29 cellular contexts compared by ENCODE assay signal in the genomic region with DNA sequence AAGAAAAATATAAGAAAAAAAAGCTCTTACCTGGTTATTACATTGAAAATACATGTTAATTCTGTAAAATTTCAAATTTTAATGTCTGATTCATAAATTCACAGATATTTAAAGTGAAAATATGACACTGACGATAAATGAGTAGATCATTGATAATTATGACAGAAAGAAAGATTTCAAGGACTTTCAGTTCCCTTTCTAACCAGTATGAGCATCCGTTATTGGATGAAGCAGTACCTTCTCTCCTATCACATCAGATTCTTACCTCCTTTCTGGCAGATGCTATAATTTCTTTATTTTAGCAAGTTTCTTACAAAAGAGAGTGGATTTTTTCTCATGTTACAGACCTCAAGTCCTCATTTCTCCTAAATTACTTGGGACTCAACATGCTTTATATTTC.
"Had no signal": no experiment of that assay in that cellular context is flagged by ENCODE, and none has a peak within 500 bp of the region (broad histone marks: within the 10 kb centered on the region; RNA-seq: fewer than 3 reads in every experiment).

No MANE protein-coding gene starts in this region.

- FAIRE-seq: islet of Langerhans, kidney, pancreas had no signal

- H3K27me3 ChIP-seq: left lung, pancreas, stomach, testis, thyroid gland, transverse colon, upper lobe of left lung, vagina had no signal

- H3K9me3 ChIP-seq: lower lobe of right lung, pancreas, prostate gland, stomach, testis, thyroid gland, transverse colon, upper lobe of left lung, vagina had no signal

- ATAC-seq: left colon; left lung; lower lobe of right lung; naive thymus-derived CD8-positive, alpha-beta T cell; pancreas; right cardiac atrium; sciatic nerve; stimulated activated naive B cell treated with anti-CD40 and anti-IgM and Interleukin-4, amounts not matched to agents 10 μg/mL and 1 μg/mL and 100 μg/mL, for 72 hours; stimulated activated naive CD8-positive, alpha-beta T cell treated with anti-CD3 and anti-CD28 coated beads, Interleukin-15, Interleukin-2, amounts not matched to agents 100 U/mL and 50 U/mL, for 24 hours had no signal

- H3K4me3 ChIP-seq: left lung, lower lobe of right lung, pancreas, prostate gland, skin epidermis, stomach, testis, thyroid gland, transverse colon, upper lobe of left lung, vagina had no signal

- DNase-seq: immature natural killer cell; kidney; left colon; left lung; lower lobe of right lung; mammary epithelial cell; mesenchymal stem cell; naive thymus-derived CD8-positive, alpha-beta T cell; nucleus accumbens; pancreas; posterior cingulate gyrus; retina; right cardiac atrium; stimulated activated CD4-positive, alpha-beta T cell treated with anti-CD3 and anti-CD28 coated beads, Interleukin-12 subunit alpha, Interleukin-12 subunit beta, amount 100 ng/mL, for 4 hours; stimulated activated CD4-positive, alpha-beta T cell treated with anti-CD3 and anti-CD28 coated beads, Interleukin-15, amount 100 ng/mL, for 24 hours; stimulated activated CD4-positive, alpha-beta T cell treated with anti-CD3 and anti-CD28 coated beads, Interleukin-2, amount 100 ng/mL, for 24 hours; stimulated activated CD4-positive, alpha-beta T cell treated with anti-CD3 and anti-CD28 coated beads, Interleukin-4, amount 100 ng/mL, for 1 hour; stimulated activated naive B cell treated with anti-CD40 and anti-IgM and Interleukin-4, amounts not matched to agents 10 μg/mL and 1 μg/mL and 100 μg/mL, for 72 hours; stimulated activated naive CD8-positive, alpha-beta T cell treated with anti-CD3 and anti-CD28 coated beads, Interleukin-15, Interleukin-2, amounts not matched to agents 100 U/mL and 50 U/mL, for 24 hours; stomach; testis; thyroid gland; transverse colon; upper lobe of left lung had no signal

- H3K4me1 ChIP-seq: left lung, lower lobe of right lung, pancreas, prostate gland, stomach, testis, thyroid gland, transverse colon, upper lobe of left lung, vagina had no signal

- H3K36me3 ChIP-seq: left lung, lower lobe of right lung, pancreas, prostate gland, stomach, thyroid gland, transverse colon, upper lobe of left lung, vagina had no signal

- H3K27ac ChIP-seq: left lung, lower lobe of right lung, pancreas, prostate gland, skin epidermis, stomach, testis, thyroid gland, transverse colon, upper lobe of left lung, vagina had no signal
